1 cellular context compared by ENCODE assay signal in the genomic region with DNA sequence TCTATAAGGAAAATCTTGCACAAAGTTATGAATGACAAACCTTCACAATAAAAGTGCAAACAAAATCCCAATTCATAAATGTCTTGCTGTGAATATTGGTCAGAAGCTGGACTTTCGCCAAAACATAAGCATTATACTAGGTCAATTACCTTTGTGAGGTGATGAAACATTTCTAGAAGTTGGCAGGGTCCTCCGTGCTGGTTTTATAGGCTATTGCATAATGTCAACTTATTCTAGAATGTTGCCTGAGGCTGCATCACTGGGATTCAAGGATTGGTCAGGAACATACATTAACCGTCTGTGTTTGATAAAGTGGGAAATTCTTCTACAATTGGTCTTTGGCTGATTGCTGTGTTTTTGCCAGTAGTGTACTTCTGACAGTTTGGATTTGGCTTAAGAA.
TF ChIP-seq lines count a peak whose summit lies in the region.

No MANE protein-coding gene starts in this region.

TF ChIP-seq in HEK293, 187 proteins besides CTCF, POLR2A, EP300 and RAD21 (continued from another document):
- TF ChIP-seq ATF2 (tag by site-specific recombination; IDR thresholded peaks at IDR 0.05; ENCODE audit: low read depth), result peak; percentile 78
- TF ChIP-seq, protein P1, sequence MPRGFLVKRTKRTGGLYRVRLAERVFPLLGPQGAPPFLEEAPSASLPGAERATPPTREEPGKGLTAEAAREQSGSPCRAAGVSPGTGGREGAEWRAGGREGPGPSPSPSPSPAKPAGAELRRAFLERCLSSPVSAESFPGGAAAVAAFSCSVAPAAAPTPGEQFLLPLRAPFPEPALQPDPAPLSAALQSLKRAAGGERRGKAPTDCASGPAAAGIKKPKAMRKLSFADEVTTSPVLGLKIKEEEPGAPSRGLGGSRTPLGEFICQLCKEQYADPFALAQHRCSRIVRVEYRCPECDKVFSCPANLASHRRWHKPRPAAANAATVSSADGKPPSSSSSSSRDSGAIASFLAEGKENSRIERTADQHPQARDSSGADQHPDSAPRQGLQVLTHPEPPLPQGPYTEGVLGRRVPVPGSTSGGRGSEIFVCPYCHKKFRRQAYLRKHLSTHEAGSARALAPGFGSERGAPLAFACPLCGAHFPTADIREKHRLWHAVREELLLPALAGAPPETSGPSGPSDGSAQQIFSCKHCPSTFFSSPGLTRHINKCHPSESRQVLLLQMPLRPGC (tag by site-specific recombination; IDR thresholded peaks at IDR 0.05), result peak; percentile 43; the same call in 1 of the 2 replicates
- TF ChIP-seq ZBTB1 (tag by site-specific recombination; IDR thresholded peaks at IDR 0.05), result no peak
- no peak for TF ChIP-seq ZNF423 (tag by site-specific recombination; IDR thresholded peaks at IDR 0.05)
- TF ChIP-seq KLF8 (tag by site-specific recombination; IDR thresholded peaks at IDR 0.05), result 0 out of 2 replicates have a peak, but pooled peaks have one; percentile 36
- TF ChIP-seq, protein P2, sequence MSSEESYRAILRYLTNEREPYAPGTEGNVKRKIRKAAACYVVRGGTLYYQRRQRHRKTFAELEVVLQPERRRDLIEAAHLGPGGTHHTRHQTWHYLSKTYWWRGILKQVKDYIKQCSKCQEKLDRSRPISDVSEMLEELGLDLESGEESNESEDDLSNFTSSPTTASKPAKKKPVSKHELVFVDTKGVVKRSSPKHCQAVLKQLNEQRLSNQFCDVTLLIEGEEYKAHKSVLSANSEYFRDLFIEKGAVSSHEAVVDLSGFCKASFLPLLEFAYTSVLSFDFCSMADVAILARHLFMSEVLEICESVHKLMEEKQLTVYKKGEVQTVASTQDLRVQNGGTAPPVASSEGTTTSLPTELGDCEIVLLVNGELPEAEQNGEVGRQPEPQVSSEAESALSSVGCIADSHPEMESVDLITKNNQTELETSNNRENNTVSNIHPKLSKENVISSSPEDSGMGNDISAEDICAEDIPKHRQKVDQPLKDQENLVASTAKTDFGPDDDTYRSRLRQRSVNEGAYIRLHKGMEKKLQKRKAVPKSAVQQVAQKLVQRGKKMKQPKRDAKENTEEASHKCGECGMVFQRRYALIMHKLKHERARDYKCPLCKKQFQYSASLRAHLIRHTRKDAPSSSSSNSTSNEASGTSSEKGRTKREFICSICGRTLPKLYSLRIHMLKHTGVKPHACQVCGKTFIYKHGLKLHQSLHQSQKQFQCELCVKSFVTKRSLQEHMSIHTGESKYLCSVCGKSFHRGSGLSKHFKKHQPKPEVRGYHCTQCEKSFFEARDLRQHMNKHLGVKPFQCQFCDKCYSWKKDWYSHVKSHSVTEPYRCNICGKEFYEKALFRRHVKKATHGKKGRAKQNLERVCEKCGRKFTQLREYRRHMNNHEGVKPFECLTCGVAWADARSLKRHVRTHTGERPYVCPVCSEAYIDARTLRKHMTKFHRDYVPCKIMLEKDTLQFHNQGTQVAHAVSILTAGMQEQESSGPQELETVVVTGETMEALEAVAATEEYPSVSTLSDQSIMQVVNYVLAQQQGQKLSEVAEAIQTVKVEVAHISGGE (tag by site-specific recombination; conservative IDR thresholded peaks at IDR 0.05; ENCODE audit: low read depth), result no peak
- TF ChIP-seq ZNF23 (tag by site-specific recombination; IDR thresholded peaks at IDR 0.05; ENCODE audit: borderline replicate concordance), result no peak
- peak; percentile 55; the same call in 1 of the 2 replicates for TF ChIP-seq MYNN (tag by site-specific recombination; IDR thresholded peaks at IDR 0.05; ENCODE audit: borderline replicate concordance)
- TF ChIP-seq, protein P3, sequence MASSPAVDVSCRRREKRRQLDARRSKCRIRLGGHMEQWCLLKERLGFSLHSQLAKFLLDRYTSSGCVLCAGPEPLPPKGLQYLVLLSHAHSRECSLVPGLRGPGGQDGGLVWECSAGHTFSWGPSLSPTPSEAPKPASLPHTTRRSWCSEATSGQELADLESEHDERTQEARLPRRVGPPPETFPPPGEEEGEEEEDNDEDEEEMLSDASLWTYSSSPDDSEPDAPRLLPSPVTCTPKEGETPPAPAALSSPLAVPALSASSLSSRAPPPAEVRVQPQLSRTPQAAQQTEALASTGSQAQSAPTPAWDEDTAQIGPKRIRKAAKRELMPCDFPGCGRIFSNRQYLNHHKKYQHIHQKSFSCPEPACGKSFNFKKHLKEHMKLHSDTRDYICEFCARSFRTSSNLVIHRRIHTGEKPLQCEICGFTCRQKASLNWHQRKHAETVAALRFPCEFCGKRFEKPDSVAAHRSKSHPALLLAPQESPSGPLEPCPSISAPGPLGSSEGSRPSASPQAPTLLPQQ (tag by site-specific recombination; IDR thresholded peaks at IDR 0.05), result peak; percentile 84
- TF ChIP-seq OVOL3 (tag by site-specific recombination; IDR thresholded peaks at IDR 0.05), result no peak
- TF ChIP-seq OSR2 (tag by site-specific recombination; IDR thresholded peaks at IDR 0.05), result peak; percentile 72; the same call in 1 of the 2 replicates
- no peak for TF ChIP-seq BCL11A (tag by site-specific recombination; IDR thresholded peaks at IDR 0.05; ENCODE audit: low read depth)
- 0 out of 2 replicates have a peak, but pooled peaks have one; percentile 37 for TF ChIP-seq ZNF561 (tag by site-specific recombination; IDR thresholded peaks at IDR 0.05; ENCODE audit: borderline replicate concordance)
- TF ChIP-seq ZNF239 (tag by site-specific recombination; IDR thresholded peaks at IDR 0.05), result no peak
- 0 out of 2 replicates have a peak, but pooled peaks have one; percentile 45 for TF ChIP-seq ZXDB (tag by site-specific recombination; IDR thresholded peaks at IDR 0.05)
- no peak for TF ChIP-seq ZNF16 (tag by site-specific recombination; IDR thresholded peaks at IDR 0.05; ENCODE audit: low read depth)
- TF ChIP-seq ZBTB17 (tag by site-specific recombination; IDR thresholded peaks at IDR 0.05), result peak; percentile 35; the same call in 1 of the 2 replicates
- TF ChIP-seq ZNF324 (tag by site-specific recombination; IDR thresholded peaks at IDR 0.05), result 0 out of 2 replicates have a peak, but pooled peaks have one; percentile 37
- TF ChIP-seq ZBTB21 (tag by site-specific recombination; IDR thresholded peaks at IDR 0.05), result peak; percentile 40; the same call in 1 of the 2 replicates
- TF ChIP-seq, protein P4, sequence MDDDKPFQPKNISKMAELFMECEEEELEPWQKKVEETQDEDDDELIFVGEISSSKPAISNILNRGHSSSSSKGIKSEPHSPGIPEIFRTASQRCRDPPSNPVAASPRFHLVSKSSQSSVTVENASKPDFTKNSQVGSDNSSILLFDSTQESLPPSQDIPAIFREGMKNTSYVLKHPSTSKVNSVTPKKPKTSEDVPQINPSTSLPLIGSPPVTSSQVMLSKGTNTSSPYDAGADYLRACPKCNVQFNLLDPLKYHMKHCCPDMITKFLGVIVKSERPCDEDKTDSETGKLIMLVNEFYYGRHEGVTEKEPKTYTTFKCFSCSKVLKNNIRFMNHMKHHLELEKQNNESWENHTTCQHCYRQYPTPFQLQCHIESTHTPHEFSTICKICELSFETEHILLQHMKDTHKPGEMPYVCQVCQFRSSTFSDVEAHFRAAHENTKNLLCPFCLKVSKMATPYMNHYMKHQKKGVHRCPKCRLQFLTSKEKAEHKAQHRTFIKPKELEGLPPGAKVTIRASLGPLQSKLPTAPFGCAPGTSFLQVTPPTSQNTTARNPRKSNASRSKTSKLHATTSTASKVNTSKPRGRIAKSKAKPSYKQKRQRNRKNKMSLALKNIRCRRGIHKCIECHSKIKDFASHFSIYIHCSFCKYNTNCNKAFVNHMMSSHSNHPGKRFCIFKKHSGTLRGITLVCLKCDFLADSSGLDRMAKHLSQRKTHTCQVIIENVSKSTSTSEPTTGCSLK (tag by site-specific recombination; IDR thresholded peaks at IDR 0.05), result no peak
- peak; percentile 44; the same call in 1 of the 2 replicates for TF ChIP-seq ZNF18 (tag by site-specific recombination; IDR thresholded peaks at IDR 0.05)
- TF ChIP-seq, protein P5, sequence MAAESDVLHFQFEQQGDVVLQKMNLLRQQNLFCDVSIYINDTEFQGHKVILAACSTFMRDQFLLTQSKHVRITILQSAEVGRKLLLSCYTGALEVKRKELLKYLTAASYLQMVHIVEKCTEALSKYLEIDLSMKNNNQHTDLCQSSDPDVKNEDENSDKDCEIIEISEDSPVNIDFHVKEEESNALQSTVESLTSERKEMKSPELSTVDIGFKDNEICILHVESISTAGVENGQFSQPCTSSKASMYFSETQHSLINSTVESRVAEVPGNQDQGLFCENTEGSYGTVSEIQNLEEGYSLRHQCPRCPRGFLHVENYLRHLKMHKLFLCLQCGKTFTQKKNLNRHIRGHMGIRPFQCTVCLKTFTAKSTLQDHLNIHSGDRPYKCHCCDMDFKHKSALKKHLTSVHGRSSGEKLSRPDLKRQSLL (tag by site-specific recombination; IDR thresholded peaks at IDR 0.05), result 0 out of 2 replicates have a peak, but pooled peaks have one; percentile 27
- TF ChIP-seq ZNF416 (tag by site-specific recombination; IDR thresholded peaks at IDR 0.05), result no peak
- TF ChIP-seq, protein P6, sequence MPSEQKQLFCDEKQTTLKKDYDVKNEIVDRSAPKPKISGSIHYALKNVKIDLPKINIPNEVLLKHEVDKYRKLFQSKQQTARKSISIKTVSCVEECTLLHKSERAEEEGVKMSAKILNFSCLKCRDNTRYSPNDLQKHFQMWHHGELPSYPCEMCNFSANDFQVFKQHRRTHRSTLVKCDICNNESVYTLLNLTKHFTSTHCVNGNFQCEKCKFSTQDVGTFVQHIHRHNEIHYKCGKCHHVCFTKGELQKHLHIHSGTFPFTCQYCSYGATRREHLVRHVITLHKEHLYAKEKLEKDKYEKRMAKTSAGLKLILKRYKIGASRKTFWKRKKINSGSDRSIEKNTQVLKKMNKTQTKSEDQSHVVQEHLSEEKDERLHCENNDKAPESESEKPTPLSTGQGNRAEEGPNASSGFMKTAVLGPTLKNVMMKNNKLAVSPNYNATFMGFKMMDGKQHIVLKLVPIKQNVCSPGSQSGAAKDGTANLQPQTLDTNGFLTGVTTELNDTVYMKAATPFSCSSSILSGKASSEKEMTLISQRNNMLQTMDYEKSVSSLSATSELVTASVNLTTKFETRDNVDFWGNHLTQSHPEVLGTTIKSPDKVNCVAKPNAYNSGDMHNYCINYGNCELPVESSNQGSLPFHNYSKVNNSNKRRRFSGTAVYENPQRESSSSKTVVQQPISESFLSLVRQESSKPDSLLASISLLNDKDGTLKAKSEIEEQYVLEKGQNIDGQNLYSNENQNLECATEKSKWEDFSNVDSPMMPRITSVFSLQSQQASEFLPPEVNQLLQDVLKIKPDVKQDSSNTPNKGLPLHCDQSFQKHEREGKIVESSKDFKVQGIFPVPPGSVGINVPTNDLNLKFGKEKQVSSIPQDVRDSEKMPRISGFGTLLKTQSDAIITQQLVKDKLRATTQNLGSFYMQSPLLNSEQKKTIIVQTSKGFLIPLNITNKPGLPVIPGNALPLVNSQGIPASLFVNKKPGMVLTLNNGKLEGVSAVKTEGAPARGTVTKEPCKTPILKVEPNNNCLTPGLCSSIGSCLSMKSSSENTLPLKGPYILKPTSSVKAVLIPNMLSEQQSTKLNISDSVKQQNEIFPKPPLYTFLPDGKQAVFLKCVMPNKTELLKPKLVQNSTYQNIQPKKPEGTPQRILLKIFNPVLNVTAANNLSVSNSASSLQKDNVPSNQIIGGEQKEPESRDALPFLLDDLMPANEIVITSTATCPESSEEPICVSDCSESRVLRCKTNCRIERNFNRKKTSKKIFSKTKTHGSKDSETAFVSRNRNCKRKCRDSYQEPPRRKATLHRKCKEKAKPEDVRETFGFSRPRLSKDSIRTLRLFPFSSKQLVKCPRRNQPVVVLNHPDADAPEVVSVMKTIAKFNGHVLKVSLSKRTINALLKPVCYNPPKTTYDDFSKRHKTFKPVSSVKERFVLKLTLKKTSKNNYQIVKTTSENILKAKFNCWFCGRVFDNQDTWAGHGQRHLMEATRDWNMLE (tag by site-specific recombination; conservative IDR thresholded peaks at IDR 0.05; ENCODE audit: low read depth), result peak; percentile 61; the same call in 1 of the 2 replicates
- 0 out of 2 replicates have a peak, but pooled peaks have one; percentile 16 for TF ChIP-seq ZNF600 (tag by site-specific recombination; IDR thresholded peaks at IDR 0.05)
- TF ChIP-seq TCF7L2 (IDR thresholded peaks at IDR 0.05; ENCODE audit: borderline replicate concordance, low read depth, low read length), result no peak
